In genomic region chr5:43120720-43121564, GRCh38 we compare ENCODE assay signal across 8 cellular contexts. TPM values are rescaled to one million over a fixed set of nuclear protein-coding genes. Genes with fewer than 3 reads are reported as not detected.
A peak's percentile ranks its signal among the peaks of the same experiment; 100 is the strongest.
DNase-seq lines count a peak whose midpoint lies in the region; ATAC-seq and TF ChIP-seq lines count a peak whose summit lies in the region.

Gene ZNF131 (plus strand): TSS chr5:43120914. CDS start chr5:43122054, 1,140 bp downstream.

- TF ChIP-seq CTCF in AG04450 (IDR thresholded peaks at IDR 0.05; ENCODE audit: low read depth, low read length) (no peak), activated B cell treated with CpG ODN at 0.5 μM for 24 hours (IDR thresholded peaks at IDR 0.05) (no peak)

- H3K27me3 ChIP-seq in AG04450 (ENCODE audit: control insufficient read depth, insufficient read depth, low read length), result no peaks in the 10 kb centered on the region

- peak within 1 kb of the TSS; percentile 90 for H3K4me3 Mint-ChIP-seq in activated B cell treated with CpG ODN at 0.5 μM for 24 hours

- H3K27me3 Mint-ChIP-seq in activated B cell treated with CpG ODN at 0.5 μM for 24 hours, result no peaks in the 10 kb centered on the region

- intact Hi-C loops in activated B cell treated with CpG ODN at 0.5 μM for 24 hours (cut with micrococcal nuclease), result loop anchor here (1.0 to 2.0 kb wide), 18 partner anchors 16 to 1688 kb away; partner anchors contain the start of genes C5orf34, FBXO4, HMGCS1 and MRPS30

- peaks cover 35% of the 10 kb centered on the region for H3K36me3 Mint-ChIP-seq in activated B cell treated with CpG ODN at 0.5 μM for 24 hours (ENCODE audit: low read depth)

- POLR2A ChIA-PET in AG04450 (lab: Yijun Ruan, JAX) (interaction anchor here (0.6 to 2.4 kb wide), 13 partner anchors 8 to 363 kb away, joined by 3 to 16 read pairs (median 4); partner anchors contain the start of genes HMGCS1 and TMEM267), activated B cell treated with CpG ODN at 0.5 μM for 24 hours (lab: Charles Lee) (interaction anchor here (0.5 to 4.3 kb wide), 46 partner anchors 8 to 1217 kb away, joined by 3 to 126 read pairs (median 8); partner anchors contain the start of genes C5orf34, FBXO4, HMGCS1 and NIM1K)

- ATAC-seq in GM18909 (IDR thresholded peaks at IDR 0.05; ENCODE audit: poor library complexity, unreplicated experiment) (peak; percentile 95), HG03175 (IDR thresholded peaks at IDR 0.05; ENCODE audit: unreplicated experiment) (peak; percentile 95), activated B cell treated with CpG ODN at 0.5 μM for 24 hours (ENCODE audit: low read depth) (peak; percentile 86)

- no peaks in the 10 kb centered on the region for H3K9me3 ChIP-seq in AG04450 (ENCODE audit: control insufficient read depth, insufficient read depth, low read length)

- CTCF ChIA-PET in AG04450 (lab: Charles Lee), result interaction anchor here (0.6 to 4.0 kb wide), 10 partner anchors 11 to 363 kb away, joined by 3 to 50 read pairs (median 4); partner anchors contain the start of gene TMEM267
- CTCF ChIA-PET in activated B cell treated with CpG ODN at 0.5 μM for 24 hours (lab: Charles Lee), result interaction anchor here (1.0 to 4.3 kb wide), 12 partner anchors 8 to 363 kb away, joined by 3 to 33 read pairs (median 6); partner anchors contain the start of gene TMEM267

- H3K9me3 Mint-ChIP-seq in activated B cell treated with CpG ODN at 0.5 μM for 24 hours, result no peaks in the 10 kb centered on the region

- peaks cover 38% of the 10 kb centered on the region for H3K4me1 Mint-ChIP-seq in activated B cell treated with CpG ODN at 0.5 μM for 24 hours

- DNase-seq in AG04450 (ENCODE audit: low read depth, low spot score) (peak; percentile 91), NCI-H226 (peak; percentile 95), activated B cell treated with CpG ODN at 0.5 μM for 24 hours (peak; percentile 99), caudate nucleus (lab: John Stamatoyannopoulos, UW) (peak; percentile 72 to 99 (median 95)), inferior parietal cortex (ENCODE audit: extremely low spot score) (peak; percentile 95)
- DNase-seq in stimulated activated CD4-positive, alpha-beta T cell treated with anti-CD3 and anti-CD28 coated beads, Interleukin-12 subunit alpha, Interleukin-12 subunit beta, amount 100 ng/mL, for 24 hours (ENCODE audit: low read depth in 2 of 2), result peak; percentile 92 to 96

- H3K27ac ChIP-seq in AG04450 (ENCODE audit: low read depth, low read length), result peak within 1 kb of the TSS; percentile 91
- H3K27ac ChIP-seq in caudate nucleus (ENCODE audit: low read depth, low read length), result peak within 1 kb of the TSS; percentile 96

- H3K27ac Mint-ChIP-seq in activated B cell treated with CpG ODN at 0.5 μM for 24 hours, result peak within 1 kb of the TSS; percentile 94

- H3K4me3 ChIP-seq in AG04450 (ENCODE audit: low read depth, low read length), result peak within 1 kb of the TSS; percentile 79

RNA-seq across cellular contexts. Expression of gene ZNF131, which starts in this region (rescaled TPM):
- polyA plus RNA-seq in AG04450 (2011; rRNA removed), result 30.4 and 42.5 TPM in 2 replicates
- 32.5 and 37.4 TPM in 2 replicates for polyA minus RNA-seq in AG04450 (2011; rRNA and poly(A)+ RNA removed)
- total RNA-seq in activated B cell treated with CpG ODN at 0.5 μM for 24 hours, result 50.8 and 57.6 TPM in 2 replicates

Comparison
In these comparisons a context has a peak if more than half of its experiments do, and no peak if none do; other contexts are left out.
1. Peak in every context shown above with its lines: DNase-seq, ATAC-seq, H3K4me3 ChIP-seq and H3K27ac ChIP-seq.